In the genomic region with DNA sequence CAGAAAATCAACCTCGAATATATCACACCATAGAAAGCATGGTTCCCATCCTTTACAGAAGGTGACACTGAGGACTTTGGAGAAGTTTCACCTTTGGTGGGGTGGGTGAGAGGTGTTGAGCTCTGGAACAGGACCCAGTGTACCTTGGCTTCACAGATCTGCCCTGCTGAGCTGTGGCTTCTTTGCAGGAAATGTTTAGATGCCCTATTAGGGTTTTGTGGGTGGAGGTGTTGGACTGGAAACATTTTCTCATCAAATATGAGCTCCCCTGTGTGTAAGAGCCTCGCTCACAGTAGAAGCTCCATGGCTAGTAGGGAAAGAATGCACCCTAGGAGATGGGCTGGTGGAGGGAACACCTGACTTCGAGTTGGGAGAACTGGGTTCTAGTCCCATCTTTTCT, we compare ENCODE assay signal across 1 cellular context.
TF ChIP-seq lines count a peak whose summit lies in the region.

No MANE protein-coding gene starts in this region.

TF ChIP-seq in IMR-90, 13 proteins besides CTCF, POLR2A, EP300 and RAD21 (continued from another document):
- TF ChIP-seq USF2 (IDR thresholded peaks at IDR 0.05; ENCODE audit: low read depth, low read length) = no peak
- TF ChIP-seq SMC3 (IDR thresholded peaks at IDR 0.05; ENCODE audit: low read depth, low read length) = no peak
- no peak for TF ChIP-seq MAZ (IDR thresholded peaks at IDR 0.05; ENCODE audit: borderline replicate concordance, low read depth, low read length)
- no peak for TF ChIP-seq MAFK (IDR thresholded peaks at IDR 0.05; ENCODE audit: low read depth, low read length)
- no peak for TF ChIP-seq FOS (IDR thresholded peaks at IDR 0.05; ENCODE audit: low read depth, low read length)
- no peak for TF ChIP-seq MXI1 (IDR thresholded peaks at IDR 0.05; ENCODE audit: borderline replicate concordance, low read depth, low read length)
